8 cellular contexts compared by ENCODE assay signal in the genomic region with DNA sequence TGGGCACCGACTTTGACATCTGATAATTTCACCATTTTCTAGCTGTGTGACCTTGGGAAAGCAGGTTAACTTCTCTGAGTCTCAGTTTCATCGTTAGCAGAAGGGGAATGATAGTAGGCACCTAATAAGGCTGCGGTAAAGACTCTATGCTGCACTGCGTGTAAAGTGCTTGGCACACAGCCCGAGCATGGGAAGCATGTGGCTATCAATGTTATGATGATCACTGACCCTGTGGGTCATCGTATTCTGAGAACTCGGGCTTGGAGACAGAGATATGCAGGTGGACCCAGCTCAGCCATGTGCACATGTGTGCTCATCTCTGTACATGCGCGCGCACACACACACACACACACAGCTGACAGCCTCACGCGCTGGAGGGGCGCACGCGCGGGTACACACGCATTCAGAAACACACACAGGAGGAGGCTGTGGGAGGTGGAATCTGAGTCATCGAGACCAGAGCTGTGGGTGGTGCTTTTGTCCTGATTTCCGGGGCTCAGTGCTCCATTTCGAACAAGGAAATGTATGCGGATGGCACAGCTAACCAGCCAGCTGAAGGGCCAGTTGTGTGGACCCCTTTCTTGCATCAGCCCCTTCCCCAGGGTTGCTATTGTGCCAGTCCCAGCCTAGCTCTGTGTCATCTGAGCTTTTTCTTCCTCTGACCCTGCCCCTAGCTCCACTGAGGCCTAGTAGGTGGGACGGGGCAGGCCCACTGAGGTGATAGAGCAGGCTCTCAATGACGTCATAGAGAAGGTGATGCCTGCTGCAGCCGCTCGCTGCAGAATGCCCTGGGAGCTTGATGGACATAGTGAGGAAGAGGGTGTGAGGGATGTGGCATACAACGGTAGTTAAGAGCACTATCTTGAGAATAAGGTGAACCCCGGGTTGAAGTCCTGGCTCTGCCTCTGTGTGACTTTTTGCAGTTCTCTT. TPM values are rescaled to one million over a fixed set of nuclear protein-coding genes. Genes with fewer than 3 reads are reported as not detected.
DNase-seq lines count a peak whose midpoint lies in the region; ATAC-seq and TF ChIP-seq lines count a peak whose summit lies in the region.
"Had no signal": no experiment of that assay in that cellular context is flagged by ENCODE, and none has a peak within 500 bp of the region (broad histone marks: within the 10 kb centered on the region; RNA-seq: fewer than 3 reads in every experiment).

No MANE protein-coding gene starts in this region.

- peaks cover 0 to 3% (median 0%) of the 10 kb centered on the region in 7 donors for H3K9me3 Mint-ChIP-seq in CD14-positive monocyte

- H3K4me3 Mint-ChIP-seq in CD14-positive monocyte, result no peak overlapping the region

- H3K36me3 ChIP-seq in Peyer's patch (no peaks in the 10 kb centered on the region), HAP-1 (replicated peaks) (no peaks in the 10 kb centered on the region)

- peaks cover 0 to 9% (median 4%) of the 10 kb centered on the region in 4 donors for H3K4me1 ChIP-seq in Peyer's patch
- peaks cover 3% of the 10 kb centered on the region; the same call in 1 of the 2 replicates for H3K4me1 ChIP-seq in HAP-1

- TF ChIP-seq CTCF in Peyer's patch (IDR thresholded peaks at IDR 0.05), result no peak
- no peak for TF ChIP-seq CTCF in CD14-positive monocyte (IDR thresholded peaks at IDR 0.05)

- in situ Hi-C loops in HAP-1 (cut with MboI; ENCODE audit: low sequenced_read_pairs), result loop anchor here (5.0 to 25.0 kb wide), 2 partner anchors 264 to 444 kb away; partner anchors contain the start of gene PCDH12

- H3K27ac ChIP-seq in Peyer's patch, result peak overlapping the region in 1 of 4 donors; percentile 9
- H3K27ac ChIP-seq: HL-60 had no signal

- no peak for ATAC-seq in HG03457 (IDR thresholded peaks at IDR 0.05; ENCODE audit: unreplicated experiment)

- H3K27me3 ChIP-seq in Peyer's patch (no peaks in the 10 kb centered on the region), HAP-1 (ENCODE audit: low read depth) (peaks cover 9% of the 10 kb centered on the region)

- H3K9me3 ChIP-seq in Peyer's patch, result no peaks in the 10 kb centered on the region
- no peaks in the 10 kb centered on the region for H3K9me3 ChIP-seq in HAP-1

- TF ChIP-seq POLR2A in Peyer's patch (IDR thresholded peaks at IDR 0.05), result no peak

- no peaks in the 10 kb centered on the region for H3K36me3 Mint-ChIP-seq in CD14-positive monocyte

- DNase-seq in Peyer's patch, result peak in 2 of 3 donors; percentile 37 to 58
- DNase-seq in activated T-cell treated with anti-CD3 and anti-CD28 coated beads for 4 hours, result peak; percentile 66
- DNase-seq in iPS-NIHi11 (ENCODE audit: low spot score), result peak; percentile 17
- DNase-seq in stimulated activated CD8-positive, alpha-beta memory T cell treated with anti-CD3 and anti-CD28 coated beads, Interleukin-7, amount 100 ng/mL, for 4 hours (ENCODE audit: low read depth in 2 of 2), result peak; percentile 73
- DNase-seq in CD14-positive monocyte (ENCODE audit: low spot score), result no peak
- no peak for DNase-seq in HAP-1 (ENCODE audit: low spot score in 2 of 2)

- peak overlapping the region in 2 of 7 donors; percentile 46 to 47 for H3K27ac Mint-ChIP-seq in CD14-positive monocyte

- H3K4me1 Mint-ChIP-seq in CD14-positive monocyte, result peaks cover 18% of the 10 kb centered on the region

- H3K4me3 ChIP-seq in Peyer's patch, result no peak overlapping the region
- no peak overlapping the region for H3K4me3 ChIP-seq in HAP-1

- peaks cover 10 to 18% (median 18%) of the 10 kb centered on the region in 3 donors for H3K27me3 Mint-ChIP-seq in CD14-positive monocyte (ENCODE audit: low read depth in 3 of 3)

- intact Hi-C loops in CD14-positive monocyte (cut with micrococcal nuclease), result loop anchor here (5.0 to 10.0 kb wide), 4 partner anchors 122 to 452 kb away; partner anchors contain the start of gene PCDH12 (in 1 of the 2)

RNA-seq across cellular contexts. Expression of gene ARAP3, which starts 11.2 kb away (rescaled TPM):
- 10 to 100 TPM in 2 of 4 donors, 1 to 10 TPM in 2; 1.1 to 13.2 (median 9.7) TPM for total RNA-seq in Peyer's patch
- polyA plus RNA-seq in CD14-positive monocyte, result 1 to 10 TPM; 1.2 to 2.2 TPM

RNA-seq across cellular contexts. Expression of gene FCHSD1, which starts 42.0 kb away (rescaled TPM):
- 100 to 1,000 TPM in 1 of 4 donors, 10 to 100 TPM in 3; 19.8 to 116 (median 45.7) TPM for total RNA-seq in Peyer's patch
- 1 to 10 TPM; 3.0 to 3.4 TPM for polyA plus RNA-seq in CD14-positive monocyte

RNA-seq across cellular contexts. Expression of gene RELL2, which starts 56.4 kb away (rescaled TPM):
- 10 to 100 TPM in 3 of 4 donors, 1 to 10 TPM in 1; 8.0 to 13.2 (median 10.6) TPM for total RNA-seq in Peyer's patch
- polyA plus RNA-seq in CD14-positive monocyte, result 1 to 10 TPM; 1.0 to 1.3 TPM

RNA-seq across cellular contexts. Expression of gene HDAC3, which starts 56.5 kb away (rescaled TPM):
- total RNA-seq in Peyer's patch, result 10 to 100 TPM; 31.2 to 55.6 (median 47.9) TPM
- polyA plus RNA-seq in CD14-positive monocyte, result 10 to 100 TPM; 80.5 to 82.3 TPM

Comparison
In these comparisons a context has a peak if more than half of its experiments do, and no peak if none do; other contexts are left out.
1. DNase-seq: peak in Peyer's patch (2 of 3), activated T-cell treated with anti-CD3 and anti-CD28 coated beads for 4 hours (single experiment), iPS-NIHi11 (single experiment) and stimulated activated CD8-positive, alpha-beta memory T cell treated with anti-CD3 and anti-CD28 coated beads, Interleukin-7, amount 100 ng/mL, for 4 hours (2 of 2); none in CD14-positive monocyte (single experiment) and HAP-1 (0 of 2).